ENCODE assay signal across 24 cellular contexts in genomic region chr4:108411836-108412235, GRCh38.
DNase-seq lines count a peak whose midpoint lies in the region; ATAC-seq, FAIRE-seq and TF ChIP-seq lines count a peak whose summit lies in the region.
"Had no signal": no experiment of that assay in that cellular context is flagged by ENCODE, and none has a peak within 500 bp of the region (broad histone marks: within the 10 kb centered on the region; RNA-seq: fewer than 3 reads in every experiment).

No MANE protein-coding gene starts in this region.

- H2BK15ac ChIP-seq in neuronal stem cell (ENCODE audit: low read length): no peak overlapping the region

- H3K27ac ChIP-seq in KOPT-K1 (ENCODE audit: low read depth, low read length, poor library complexity, severe bottlenecking) (peak overlapping the region; percentile 36), K562 (ENCODE audit: extremely low read depth, low read depth, low read length) (no peak overlapping the region), neuronal stem cell (replicated peaks; ENCODE audit: low read length) (no peak overlapping the region), prostate gland (no peak overlapping the region)
- H3K27ac ChIP-seq: A549; BLaER1 treated with 17β-estradiol and CSF1 and Interleukin-3, amounts not matched to agents 10 nM and 100 nM; GM23248 had no signal

- H3K36me3 ChIP-seq in KOPT-K1 (ENCODE audit: insufficient read depth, low read length) (no peaks in the 10 kb centered on the region), K562 (ENCODE audit: control insufficient read depth, insufficient read depth, low read length) (no peaks in the 10 kb centered on the region), neuronal stem cell (replicated peaks in 1 of 2; ENCODE audit: control insufficient read depth in 2 of 2, insufficient read depth in 2 of 2, low read length in 2 of 2) (no peaks in the 10 kb centered on the region), prostate gland (no peaks in the 10 kb centered on the region), MG63 (no peaks in the 10 kb centered on the region)
- H3K36me3 ChIP-seq: BE2C; BLaER1 treated with 17β-estradiol and CSF1 and Interleukin-3, amounts not matched to agents 10 nM and 100 nM had no signal

- H3K36me3 Mint-ChIP-seq in activated naive CD8-positive, alpha-beta T cell treated with anti-CD3 and anti-CD28 coated beads for 36 hours: no peaks in the 10 kb centered on the region
- H3K36me3 Mint-ChIP-seq: CD14-positive monocyte; CD8-positive, alpha-beta memory T cell had no signal

- no peak overlapping the region for H2AK5ac ChIP-seq in neuronal stem cell (ENCODE audit: low read depth, low read length)

- no peak for TF ChIP-seq RAD21 in K562 (CRISPR knock-in tag; conservative IDR thresholded peaks at IDR 0.05 in 1 of 2, IDR thresholded peaks at IDR 0.05 in 1 of 2)

- POLR2A ChIA-PET in K562 (lab: Yijun Ruan, JAX): interaction anchor here (0.7 to 0.8 kb wide), 2 partner anchors 18 to 243 kb away, joined by 3 read pairs; no protein-coding TSS in a partner anchor

- no peaks in the 10 kb centered on the region for H3K9me1 ChIP-seq in K562 (ENCODE audit: control insufficient read depth, insufficient read depth, low read length)

- no peak overlapping the region for H3K27ac Mint-ChIP-seq in activated naive CD8-positive, alpha-beta T cell treated with anti-CD3 and anti-CD28 coated beads for 36 hours
- H3K27ac Mint-ChIP-seq: CD14-positive monocyte; CD4-positive, alpha-beta T cell; CD8-positive, alpha-beta memory T cell; H9 had no signal

- no peak for DNase-seq in K562 (ENCODE audit: extremely low read depth in 1 of 4, low spot score in 3 of 4)
- DNase-seq in neuronal stem cell (ENCODE audit: low spot score): no peak
- DNase-seq in prostate gland (ENCODE audit: low spot score): no peak
- no peak for DNase-seq in activated naive CD8-positive, alpha-beta T cell treated with anti-CD3 and anti-CD28 coated beads for 36 hours
- DNase-seq in MG63: no peak
- DNase-seq in activated CD4-positive, alpha-beta T cell treated with anti-CD3 and anti-CD28 coated beads, Interleukin-2, amount 50 U/mL, for 1 hour: no peak
- DNase-seq: 8988T; ACHN; AML-193; BE2C; CD4-positive, alpha-beta T cell; CD8-positive, alpha-beta memory T cell; DMS 273 treated with DMSO at 0.1 percent for 48 hours; DMS79; GM23248; H9 had no signal

- CTCF ChIA-PET in K562 (lab: Yijun Ruan, JAX; ENCODE audit: low intra/inter-chr PET ratio): no interaction called here

- peaks cover 2% of the 10 kb centered on the region for H3K9me3 Mint-ChIP-seq in activated naive CD8-positive, alpha-beta T cell treated with anti-CD3 and anti-CD28 coated beads for 36 hours
- H3K9me3 Mint-ChIP-seq: CD4-positive, alpha-beta T cell; CD8-positive, alpha-beta memory T cell had no signal

- no peak overlapping the region for H3K4me3 Mint-ChIP-seq in activated naive CD8-positive, alpha-beta T cell treated with anti-CD3 and anti-CD28 coated beads for 36 hours
- H3K4me3 Mint-ChIP-seq: CD14-positive monocyte; CD4-positive, alpha-beta T cell; CD8-positive, alpha-beta memory T cell; H9 had no signal

- peaks cover 15% of the 10 kb centered on the region for H3K9me3 ChIP-seq in KOPT-K1 (ENCODE audit: insufficient read depth, low read length, poor library complexity, severe bottlenecking)
- H3K9me3 ChIP-seq in K562 (replicated peaks; ENCODE audit: control insufficient read depth, insufficient read depth, low read depth, low read length): no peaks in the 10 kb centered on the region
- H3K9me3 ChIP-seq in neuronal stem cell (replicated peaks in 1 of 2; ENCODE audit: control insufficient read depth in 2 of 2, insufficient read depth in 1 of 2, low read depth in 1 of 2, low read length in 2 of 2): no peaks in the 10 kb centered on the region
- no peaks in the 10 kb centered on the region for H3K9me3 ChIP-seq in prostate gland
- H3K9me3 ChIP-seq in MG63: no peaks in the 10 kb centered on the region
- H3K9me3 ChIP-seq: A549, BE2C had no signal

- no peaks in the 10 kb centered on the region for H3K27me3 Mint-ChIP-seq in activated naive CD8-positive, alpha-beta T cell treated with anti-CD3 and anti-CD28 coated beads for 36 hours
- H3K27me3 Mint-ChIP-seq: CD4-positive, alpha-beta T cell; CD8-positive, alpha-beta memory T cell had no signal

- H2AFZ ChIP-seq in K562 (ENCODE audit: low read depth, low read length) (no peak overlapping the region; the same call in 1 of the 2 replicates), neuronal stem cell (ENCODE audit: low read length) (no peak overlapping the region)
- H2AFZ ChIP-seq: GM23248 had no signal

- H4K20me1 ChIP-seq in K562 (replicated peaks; ENCODE audit: control insufficient read depth, insufficient read depth, low read length): no peaks in the 10 kb centered on the region
- H4K20me1 ChIP-seq: BLaER1 treated with 17β-estradiol and CSF1 and Interleukin-3, amounts not matched to agents 10 nM and 100 nM had no signal

- intact Hi-C loops in K562 (cut with micrococcal nuclease): no loop called here
- intact Hi-C loops in prostate gland (cut with DNase I): no loop called here

- TF ChIP-seq EP300 in K562 (IDR thresholded peaks at IDR 0.05; ENCODE audit: low read length): no peak

- H2BK12ac ChIP-seq in neuronal stem cell (ENCODE audit: low read length): no peak overlapping the region

- H3K27me3 ChIP-seq in K562 (ENCODE audit: control insufficient read depth in 2 of 2, insufficient read depth in 2 of 2, low read length in 2 of 2) (0 out of 5 replicates have a peak, but pooled peaks cover 0 to 5% of the 10 kb centered on the region in 2 experiments), neuronal stem cell (ENCODE audit: control insufficient read depth in 3 of 3, insufficient read depth in 3 of 3, low read depth in 1 of 3, low read length in 3 of 3) (no peaks in the 10 kb centered on the region), prostate gland (replicated peaks; ENCODE audit: insufficient read depth) (no peaks in the 10 kb centered on the region), MG63 (no peaks in the 10 kb centered on the region)
- H3K27me3 ChIP-seq: BE2C; BLaER1 treated with 17β-estradiol and CSF1 and Interleukin-3, amounts not matched to agents 10 nM and 100 nM had no signal

- peak overlapping the region; percentile 15 for H3K18ac ChIP-seq in neuronal stem cell (ENCODE audit: low read length)

- TF ChIP-seq CTCF in K562 (IDR thresholded peaks at IDR 0.05 in 2 of 3, conservative IDR thresholded peaks at IDR 0.05 in 1 of 3; ENCODE audit: insufficient read depth in 2 of 3, low read depth in 1 of 3, low read length in 3 of 3): no peak
- no peak for TF ChIP-seq CTCF in prostate gland (IDR thresholded peaks at IDR 0.05)

- H4K91ac ChIP-seq in neuronal stem cell (ENCODE audit: low read depth, low read length, poor library complexity): no peak overlapping the region

- TF ChIP-seq POLR2A in K562 (conservative IDR thresholded peaks at IDR 0.05) (no peak), prostate gland (IDR thresholded peaks at IDR 0.05) (no peak)

- H3K4me1 ChIP-seq in K562 (replicated peaks in 1 of 2; ENCODE audit: control insufficient read depth in 2 of 2, insufficient read depth in 2 of 2, low read length in 2 of 2) (no peaks in the 10 kb centered on the region), neuronal stem cell (ENCODE audit: control insufficient read depth in 2 of 2, insufficient read depth in 1 of 2, low read depth in 1 of 2, low read length in 2 of 2) (peaks cover 0 to 6% of the 10 kb centered on the region in 2 donors), prostate gland (replicated peaks) (no peaks in the 10 kb centered on the region)
- H3K4me1 ChIP-seq: A549, BE2C had no signal

- WGBS in K562 (ENCODE audit: insufficient coverage, low coverage, missing lambda C conversion rate): 39% methylated on average over 2 of the region's 2 CpGs
- no CpG with 5 or more reads among the region's 2 CpGs for WGBS in neuronal stem cell (ENCODE audit: extremely low coverage in 2 of 2, insufficient read length in 2 of 2, insufficient replicate concordance in 1 of 2), 2 donors
- 89% methylated on average over 2 of the region's 2 CpGs for WGBS in prostate gland

- H4K8ac ChIP-seq in neuronal stem cell (ENCODE audit: low read depth, low read length): no peak overlapping the region

- H3K14ac ChIP-seq in neuronal stem cell (ENCODE audit: low read length): no peak overlapping the region

- peaks cover 2% of the 10 kb centered on the region for H3K4me1 Mint-ChIP-seq in activated naive CD8-positive, alpha-beta T cell treated with anti-CD3 and anti-CD28 coated beads for 36 hours
- H3K4me1 Mint-ChIP-seq: CD14-positive monocyte; CD8-positive, alpha-beta memory T cell had no signal

- FAIRE-seq in K562 (lab: Jason Lieb, UNC): no peak
- FAIRE-seq: A549, D721Med, G401.6, GM12892 had no signal

- H2BK5ac ChIP-seq in neuronal stem cell (ENCODE audit: low read length): no peak overlapping the region

- H2BK120ac ChIP-seq in neuronal stem cell (ENCODE audit: low read depth, low read length): no peak overlapping the region

- ATAC-seq in K562: peak; percentile 66
- ATAC-seq: A549, HCT116 had no signal

- H3K23ac ChIP-seq in neuronal stem cell (ENCODE audit: low read depth, low read length, poor library complexity): no peak overlapping the region

- H3K9ac ChIP-seq in K562 (ENCODE audit: insufficient read depth in 1 of 2, low read depth in 2 of 2, low read length in 2 of 2) (no peak overlapping the region), neuronal stem cell (ENCODE audit: low read depth, low read length, poor library complexity) (no peak overlapping the region)
- H3K9ac ChIP-seq: BLaER1 treated with 17β-estradiol and CSF1 and Interleukin-3, amounts not matched to agents 10 nM and 100 nM; GM23248 had no signal

- in situ Hi-C loops in K562 (cut with MboI): no loop called here

- no peak overlapping the region for H3K4me3 ChIP-seq in K562
- H3K4me3 ChIP-seq in neuronal stem cell (ENCODE audit: low read length in 2 of 2): no peak overlapping the region
- H3K4me3 ChIP-seq in prostate gland: no peak overlapping the region
- H3K4me3 ChIP-seq in MG63: no peak overlapping the region
- H3K4me3 ChIP-seq: A549; BLaER1 treated with 17β-estradiol and CSF1 and Interleukin-3, amounts not matched to agents 10 nM and 100 nM; GM23248 had no signal

- no peaks in the 10 kb centered on the region for H3K79me2 ChIP-seq in K562 (ENCODE audit: control insufficient read depth, insufficient read depth, low read length)

- H3K4me2 ChIP-seq in K562 (ENCODE audit: insufficient read depth, low read length): no peak overlapping the region
- no peak overlapping the region for H3K4me2 ChIP-seq in neuronal stem cell (ENCODE audit: insufficient read depth, low read length, poor library complexity, severe bottlenecking)
- H3K4me2 ChIP-seq: A549; BLaER1 treated with 17β-estradiol and CSF1 and Interleukin-3, amounts not matched to agents 10 nM and 100 nM had no signal

- no peak overlapping the region for H3K4ac ChIP-seq in neuronal stem cell (ENCODE audit: low read length)

- H3K79me1 ChIP-seq in neuronal stem cell (ENCODE audit: low read depth, low read length): no peaks in the 10 kb centered on the region

- no TSS peak for BruUV-seq in K562 (replicated peaks; lab: Mats Ljungman, UMichigan)

TF ChIP-seq in K562, 482 proteins besides CTCF, POLR2A, EP300 and RAD21 (continues in another document):
- TF ChIP-seq GATAD2B (IDR thresholded peaks at IDR 0.05; ENCODE audit: borderline replicate concordance): no peak
